ENCODE assay signal across 15 cellular contexts in genomic region chr13:48874165-48874564, GRCh38.
"Had no signal": no experiment of that assay in that cellular context is flagged by ENCODE, and none has a peak within 500 bp of the region (broad histone marks: within the 10 kb centered on the region; RNA-seq: fewer than 3 reads in every experiment).

No MANE protein-coding gene starts in this region.

- H3K27ac ChIP-seq: body of pancreas, psoas muscle, sigmoid colon, thoracic aorta had no signal

- H3K4me1 ChIP-seq: body of pancreas, psoas muscle, sigmoid colon had no signal

- H3K27me3 ChIP-seq: body of pancreas, sigmoid colon had no signal

- H3K4me3 ChIP-seq: body of pancreas, psoas muscle, sigmoid colon, thoracic aorta had no signal

- H3K9me3 ChIP-seq: body of pancreas, psoas muscle, sigmoid colon, thoracic aorta had no signal

- H3K36me3 ChIP-seq: sigmoid colon, thoracic aorta had no signal

- ATAC-seq: activated naive CD4-positive, alpha-beta T cell treated with anti-CD3 and anti-CD28 coated beads, Interleukin-2, amount 50 U/mL, for 72 hours; body of pancreas; effector memory CD8-positive, alpha-beta T cell; left lobe of liver; psoas muscle; T-cell had no signal

- DNase-seq: activated B cell treated with CpG ODN at 0.5 μM for 24 hours; activated CD4-positive, alpha-beta T cell treated with anti-CD3 and anti-CD28 coated beads, Interleukin-2, amount 50 U/mL, for 1 hour; activated effector memory CD4-positive, alpha-beta T cell treated with anti-CD3 and anti-CD28 coated beads, Interleukin-2, amount 50 U/mL, for 16 hours; activated T-cell treated with anti-CD3 and anti-CD28 coated beads for 4 hours; body of pancreas; effector memory CD8-positive, alpha-beta T cell; immature natural killer cell; psoas muscle; sigmoid colon; stimulated activated CD4-positive, alpha-beta T cell treated with anti-CD3 and anti-CD28 coated beads, Interleukin-2, amount 100 ng/mL, for 48 hours; T-cell; T1000 had no signal
